Comparison of ENCODE assay signal across 13 cellular contexts in genomic region chr12:57841445-57841844, GRCh38. TPM values are rescaled to one million over a fixed set of nuclear protein-coding genes. Genes with fewer than 3 reads are reported as not detected.
DNase-seq lines count a peak whose midpoint lies in the region; ATAC-seq, FAIRE-seq and TF ChIP-seq lines count a peak whose summit lies in the region.
"Had no signal": no experiment of that assay in that cellular context is flagged by ENCODE, and none has a peak within 500 bp of the region (broad histone marks: within the 10 kb centered on the region; RNA-seq: fewer than 3 reads in every experiment).

No MANE protein-coding gene starts in this region.

- POLR2A ChIA-PET in activated CD8-positive, alpha-beta T cell treated with anti-CD3 and anti-CD28 coated beads for 36 hours (lab: Charles Lee) = interaction anchor here (0.9 to 2.2 kb wide), 2 partner anchors 9 to 56 kb away, joined by 3 to 18 read pairs; no protein-coding TSS in a partner anchor
- POLR2A ChIA-PET in activated CD8-positive, alpha-beta T cell treated with anti-CD3 and anti-CD28 coated beads, Interleukin-2, amount 10 ng/mL, durations not matched to agents 7 days and 5 days (lab: Charles Lee) = no interaction called here
- POLR2A ChIA-PET in activated B cell treated with CpG ODN at 0.5 μM for 24 hours (lab: Charles Lee) = interaction anchor here (5.7 kb wide), 1 partner anchor 8 kb away, joined by 37 read pairs; no protein-coding TSS in a partner anchor

- TF ChIP-seq CTCF in activated CD8-positive, alpha-beta T cell treated with anti-CD3 and anti-CD28 coated beads for 36 hours (IDR thresholded peaks at IDR 0.05) = no peak
- no peak for TF ChIP-seq CTCF in activated B cell treated with CpG ODN at 0.5 μM for 24 hours (IDR thresholded peaks at IDR 0.05)
- TF ChIP-seq CTCF in kidney (IDR thresholded peaks at IDR 0.05; ENCODE audit: borderline replicate concordance, extremely low read depth, insufficient read depth) = no peak

- peak overlapping the region; percentile 2 to 92 for H3K4me3 ChIP-seq in kidney (ENCODE audit: low read length in 2 of 2)

- no peak for FAIRE-seq in kidney (lab: Jason Lieb, UNC)
- FAIRE-seq: A204.1 had no signal

- no peak overlapping the region for H3K4me3 Mint-ChIP-seq in activated CD8-positive, alpha-beta T cell treated with anti-CD3 and anti-CD28 coated beads for 36 hours
- H3K4me3 Mint-ChIP-seq in activated CD8-positive, alpha-beta T cell treated with anti-CD3 and anti-CD28 coated beads, Interleukin-2, amount 10 ng/mL, durations not matched to agents 7 days and 5 days = no peak overlapping the region
- H3K4me3 Mint-ChIP-seq in activated B cell treated with CpG ODN at 0.5 μM for 24 hours = no peak overlapping the region
- no peak overlapping the region for H3K4me3 Mint-ChIP-seq in stimulated activated naive B cell treated with anti-CD40 and anti-IgM and Interleukin-4, amounts not matched to agents 10 μg/mL and 1 μg/mL and 100 μg/mL, for 72 hours

- no peaks in the 10 kb centered on the region for H3K9me3 ChIP-seq in kidney (ENCODE audit: control insufficient read depth in 1 of 2, low read length in 2 of 2)
- H3K9me3 ChIP-seq: spleen had no signal

- H3K27ac ChIP-seq in kidney (ENCODE audit: low read depth in 2 of 2, low read length in 2 of 2) = peak overlapping the region in 1 of 2 donors; percentile 5

- peaks cover 63 to 70% of the 10 kb centered on the region in 2 donors for H3K4me1 ChIP-seq in kidney (ENCODE audit: control insufficient read depth in 1 of 2, insufficient read depth in 1 of 2, low read depth in 1 of 2, low read length in 2 of 2)

- H3K27ac Mint-ChIP-seq in activated CD8-positive, alpha-beta T cell treated with anti-CD3 and anti-CD28 coated beads for 36 hours = peak overlapping the region; percentile 85
- no peak overlapping the region for H3K27ac Mint-ChIP-seq in activated CD8-positive, alpha-beta T cell treated with anti-CD3 and anti-CD28 coated beads, Interleukin-2, amount 10 ng/mL, durations not matched to agents 7 days and 5 days
- peak overlapping the region; percentile 68 for H3K27ac Mint-ChIP-seq in activated B cell treated with CpG ODN at 0.5 μM for 24 hours
- peak overlapping the region; percentile 16 for H3K27ac Mint-ChIP-seq in stimulated activated naive B cell treated with anti-CD40 and anti-IgM and Interleukin-4, amounts not matched to agents 10 μg/mL and 1 μg/mL and 100 μg/mL, for 72 hours

- H3K36me3 Mint-ChIP-seq in activated CD8-positive, alpha-beta T cell treated with anti-CD3 and anti-CD28 coated beads for 36 hours (ENCODE audit: low read depth) = peaks cover 4% of the 10 kb centered on the region
- H3K36me3 Mint-ChIP-seq in activated CD8-positive, alpha-beta T cell treated with anti-CD3 and anti-CD28 coated beads, Interleukin-2, amount 10 ng/mL, durations not matched to agents 7 days and 5 days (ENCODE audit: low read depth) = peaks cover 12% of the 10 kb centered on the region
- H3K36me3 Mint-ChIP-seq in activated B cell treated with CpG ODN at 0.5 μM for 24 hours (ENCODE audit: low read depth) = peaks cover 6% of the 10 kb centered on the region
- no peaks in the 10 kb centered on the region for H3K36me3 Mint-ChIP-seq in stimulated activated naive B cell treated with anti-CD40 and anti-IgM and Interleukin-4, amounts not matched to agents 10 μg/mL and 1 μg/mL and 100 μg/mL, for 72 hours

- no peak for ATAC-seq in activated CD8-positive, alpha-beta T cell treated with anti-CD3 and anti-CD28 coated beads for 36 hours
- ATAC-seq in activated CD8-positive, alpha-beta T cell treated with anti-CD3 and anti-CD28 coated beads, Interleukin-2, amount 10 ng/mL, durations not matched to agents 7 days and 5 days = no peak
- ATAC-seq in activated B cell treated with CpG ODN at 0.5 μM for 24 hours (ENCODE audit: low read depth) (no peak), GM21737 (IDR thresholded peaks at IDR 0.05; ENCODE audit: unreplicated experiment) (no peak), HG03025 (IDR thresholded peaks at IDR 0.05; ENCODE audit: low FRiP score, unreplicated experiment) (no peak)
- ATAC-seq in stimulated activated naive B cell treated with anti-CD40 and anti-IgM and Interleukin-4, amounts not matched to agents 10 μg/mL and 1 μg/mL and 100 μg/mL, for 72 hours (replicated peaks) = no peak
- ATAC-seq: left lobe of liver had no signal

- peaks cover 78% of the 10 kb centered on the region for H3K4me1 Mint-ChIP-seq in activated CD8-positive, alpha-beta T cell treated with anti-CD3 and anti-CD28 coated beads for 36 hours (ENCODE audit: low read depth)
- H3K4me1 Mint-ChIP-seq in activated CD8-positive, alpha-beta T cell treated with anti-CD3 and anti-CD28 coated beads, Interleukin-2, amount 10 ng/mL, durations not matched to agents 7 days and 5 days (ENCODE audit: low read depth) = peaks cover 77% of the 10 kb centered on the region
- peaks cover 81% of the 10 kb centered on the region for H3K4me1 Mint-ChIP-seq in activated B cell treated with CpG ODN at 0.5 μM for 24 hours
- H3K4me1 Mint-ChIP-seq in stimulated activated naive B cell treated with anti-CD40 and anti-IgM and Interleukin-4, amounts not matched to agents 10 μg/mL and 1 μg/mL and 100 μg/mL, for 72 hours = peaks cover 65 to 84% of the 10 kb centered on the region in 2 donors

- H3K27me3 Mint-ChIP-seq in activated CD8-positive, alpha-beta T cell treated with anti-CD3 and anti-CD28 coated beads for 36 hours = no peaks in the 10 kb centered on the region
- H3K27me3 Mint-ChIP-seq in activated CD8-positive, alpha-beta T cell treated with anti-CD3 and anti-CD28 coated beads, Interleukin-2, amount 10 ng/mL, durations not matched to agents 7 days and 5 days (ENCODE audit: low read depth) = no peaks in the 10 kb centered on the region
- no peaks in the 10 kb centered on the region for H3K27me3 Mint-ChIP-seq in activated B cell treated with CpG ODN at 0.5 μM for 24 hours
- H3K27me3 Mint-ChIP-seq in stimulated activated naive B cell treated with anti-CD40 and anti-IgM and Interleukin-4, amounts not matched to agents 10 μg/mL and 1 μg/mL and 100 μg/mL, for 72 hours = no peaks in the 10 kb centered on the region

- CTCF ChIA-PET in activated CD8-positive, alpha-beta T cell treated with anti-CD3 and anti-CD28 coated beads for 36 hours (lab: Charles Lee) = interaction anchor here (1.8 to 4.4 kb wide), 3 partner anchors 8 to 64 kb away, joined by 8 to 32 read pairs (median 17); partner anchors contain the start of gene TSFM
- CTCF ChIA-PET in activated CD8-positive, alpha-beta T cell treated with anti-CD3 and anti-CD28 coated beads, Interleukin-2, amount 10 ng/mL, durations not matched to agents 7 days and 5 days (lab: Charles Lee) = interaction anchor here (0.9 to 8.9 kb wide), 4 partner anchors 59 to 100 kb away, joined by 3 to 91 read pairs (median 3); partner anchors contain the start of genes ATP23 and TSFM
- CTCF ChIA-PET in activated B cell treated with CpG ODN at 0.5 μM for 24 hours (lab: Charles Lee) = interaction anchor here (1.1 kb wide), 1 partner anchor 57 kb away, joined by 3 read pairs; no protein-coding TSS in a partner anchor

- in situ Hi-C loops in ACHN (cut with HindIII; ENCODE audit: low pct_ligation_motif_present, low pct_unique_long_range_greater_than_20kb, low sequenced_read_pairs) = no loop called here

- H3K36me3 ChIP-seq in kidney (ENCODE audit: control insufficient read depth in 1 of 2, insufficient read depth in 2 of 2, low read length in 2 of 2) = no peaks in the 10 kb centered on the region

- peak overlapping the region in 1 of 2 donors; percentile 7 for H3K9ac ChIP-seq in kidney (ENCODE audit: low read length in 2 of 2)

- no peaks in the 10 kb centered on the region for H3K9me3 Mint-ChIP-seq in activated CD8-positive, alpha-beta T cell treated with anti-CD3 and anti-CD28 coated beads for 36 hours
- H3K9me3 Mint-ChIP-seq in activated CD8-positive, alpha-beta T cell treated with anti-CD3 and anti-CD28 coated beads, Interleukin-2, amount 10 ng/mL, durations not matched to agents 7 days and 5 days (ENCODE audit: insufficient read depth) = no peaks in the 10 kb centered on the region
- H3K9me3 Mint-ChIP-seq in activated B cell treated with CpG ODN at 0.5 μM for 24 hours = no peaks in the 10 kb centered on the region
- no peaks in the 10 kb centered on the region for H3K9me3 Mint-ChIP-seq in stimulated activated naive B cell treated with anti-CD40 and anti-IgM and Interleukin-4, amounts not matched to agents 10 μg/mL and 1 μg/mL and 100 μg/mL, for 72 hours

- DNase-seq in activated CD8-positive, alpha-beta T cell treated with anti-CD3 and anti-CD28 coated beads for 36 hours = no peak
- DNase-seq in activated CD8-positive, alpha-beta T cell treated with anti-CD3 and anti-CD28 coated beads, Interleukin-2, amount 10 ng/mL, durations not matched to agents 7 days and 5 days = no peak
- DNase-seq in activated B cell treated with CpG ODN at 0.5 μM for 24 hours = no peak
- DNase-seq in kidney = no peak
- no peak for DNase-seq in stimulated activated naive B cell treated with anti-CD40 and anti-IgM and Interleukin-4, amounts not matched to agents 10 μg/mL and 1 μg/mL and 100 μg/mL, for 72 hours
- no peak for DNase-seq in ACHN
- DNase-seq: MM.1S; spleen; stimulated activated CD8-positive, alpha-beta memory T cell treated with anti-CD3 and anti-CD28 coated beads, Interleukin-4, amount 100 ng/mL, for 48 hours had no signal

- intact Hi-C loops in activated CD8-positive, alpha-beta T cell treated with anti-CD3 and anti-CD28 coated beads for 36 hours (cut with micrococcal nuclease) = no loop called here
- intact Hi-C loops in activated B cell treated with CpG ODN at 0.5 μM for 24 hours (cut with micrococcal nuclease) (no loop called here), kidney (cut with DNase I) (no loop called here)

RNA-seq across cellular contexts. Expression of gene CTDSP2, which starts 5.1 kb away (rescaled TPM):
- 10 to 100 TPM; 67.1 to 67.2 TPM for total RNA-seq in activated CD8-positive, alpha-beta T cell treated with anti-CD3 and anti-CD28 coated beads for 36 hours
- 100 to 1,000 TPM; 100 to 114 TPM for total RNA-seq in activated CD8-positive, alpha-beta T cell treated with anti-CD3 and anti-CD28 coated beads, Interleukin-2, amount 10 ng/mL, durations not matched to agents 7 days and 5 days
- total RNA-seq in activated B cell treated with CpG ODN at 0.5 μM for 24 hours (73.2 and 81.5 TPM in 2 replicates), kidney (198 TPM)
- 46.0 TPM for polyA plus RNA-seq in kidney (ENCODE audit: insufficient read depth, low read depth, low replicate concordance)

RNA-seq across cellular contexts. Expression of gene AVIL, which starts 22.9 kb away (rescaled TPM):
- total RNA-seq in activated CD8-positive, alpha-beta T cell treated with anti-CD3 and anti-CD28 coated beads for 36 hours = under 1 TPM; 0.34 to 0.49 TPM
- total RNA-seq in activated CD8-positive, alpha-beta T cell treated with anti-CD3 and anti-CD28 coated beads, Interleukin-2, amount 10 ng/mL, durations not matched to agents 7 days and 5 days = 1 to 10 TPM; 2.3 to 2.5 TPM
- total RNA-seq in activated B cell treated with CpG ODN at 0.5 μM for 24 hours = 1.5 and 3.1 TPM in 2 replicates
- total RNA-seq in kidney = 7.7 TPM
- 4.1 TPM for polyA plus RNA-seq in kidney (ENCODE audit: insufficient read depth, low read depth, low replicate concordance)

RNA-seq across cellular contexts. Expression of gene TSFM, which starts 58.9 kb away (rescaled TPM):
- 10 to 100 TPM; 46.3 to 47.3 TPM for total RNA-seq in activated CD8-positive, alpha-beta T cell treated with anti-CD3 and anti-CD28 coated beads for 36 hours
- 10 to 100 TPM; 35.0 to 35.8 TPM for total RNA-seq in activated CD8-positive, alpha-beta T cell treated with anti-CD3 and anti-CD28 coated beads, Interleukin-2, amount 10 ng/mL, durations not matched to agents 7 days and 5 days
- total RNA-seq in activated B cell treated with CpG ODN at 0.5 μM for 24 hours (28.4 and 33.4 TPM in 2 replicates), kidney (32.8 TPM)
- polyA plus RNA-seq in kidney (ENCODE audit: insufficient read depth, low read depth, low replicate concordance) = 84.6 TPM
